In genomic region chr5:175642998-175643397, GRCh38 we compare ENCODE assay signal across 1 cellular context.
TF ChIP-seq lines count a peak whose summit lies in the region.

No MANE protein-coding gene starts in this region.

TF ChIP-seq in H1, 55 proteins besides CTCF, POLR2A, EP300 and RAD21 (continued from another document):
- TF ChIP-seq CHD7 (IDR thresholded peaks at IDR 0.05; ENCODE audit: insufficient replicate concordance, low read length) (no peak), TAF1 (IDR thresholded peaks at IDR 0.05; ENCODE audit: low read depth, low read length) (no peak), CBX5 (IDR thresholded peaks at IDR 0.05; ENCODE audit: low read depth, low read length) (no peak), TEAD4 (IDR thresholded peaks at IDR 0.05; ENCODE audit: low read depth, low read length) (no peak), ATF2 (IDR thresholded peaks at IDR 0.05; ENCODE audit: low read length) (no peak), SAP30 (IDR thresholded peaks at IDR 0.05; ENCODE audit: insufficient read depth, insufficient replicate concordance, low read length) (no peak), GTF2F1 (IDR thresholded peaks at IDR 0.05; ENCODE audit: borderline replicate concordance, low read depth, low read length) (no peak), NRF1 (IDR thresholded peaks at IDR 0.05; ENCODE audit: low read depth, low read length) (no peak), CREB1 (IDR thresholded peaks at IDR 0.05) (no peak)
TF ChIP-seq in H1: peak in this region for 0.
